In genomic region chr2:112958428-112959108, GRCh38 we compare ENCODE assay signal across 8 cellular contexts. TPM values are rescaled to one million over a fixed set of nuclear protein-coding genes. Genes with fewer than 3 reads are reported as not detected.
DNase-seq lines count a peak whose midpoint lies in the region; ATAC-seq, FAIRE-seq and TF ChIP-seq lines count a peak whose summit lies in the region.

No MANE protein-coding gene starts in this region.

- TF ChIP-seq EP300 in SK-N-SH (IDR thresholded peaks at IDR 0.05; ENCODE audit: borderline replicate concordance in 1 of 2, low read depth in 1 of 2, low read length in 1 of 2), result no peak

- H3K9me3 Mint-ChIP-seq in MCF 10A (ENCODE audit: unreplicated experiment), result no peaks in the 10 kb centered on the region

- H3K9me3 ChIP-seq in MG63 (no peaks in the 10 kb centered on the region), SK-N-SH (no peaks in the 10 kb centered on the region), keratinocyte (ENCODE audit: control insufficient read depth, low read depth, low read length) (no peaks in the 10 kb centered on the region)

- TF ChIP-seq POLR2A in GM12892 (IDR thresholded peaks at IDR 0.05; ENCODE audit: low read depth, low read length), result no peak

- dilution Hi-C loops in keratinocyte (cut with MboI; ENCODE audit: extremely low pct_ligation_motif_present, low sequenced_read_pairs), result no loop called here

- H3K4me1 Mint-ChIP-seq in MCF 10A (ENCODE audit: insufficient read depth, unreplicated experiment), result no peaks in the 10 kb centered on the region

- H3K4me3 ChIP-seq in MG63 (no peak overlapping the region), SK-N-SH (ENCODE audit: low read depth in 2 of 2, low read length in 1 of 2) (no peak overlapping the region), keratinocyte (ENCODE audit: control insufficient read depth in 2 of 3, extremely low read depth in 1 of 3, insufficient read depth in 2 of 3, low read depth in 1 of 3, low read length in 3 of 3) (no peak overlapping the region)

- no peaks in the 10 kb centered on the region for H3K27me3 Mint-ChIP-seq in MCF 10A (ENCODE audit: insufficient read depth, unreplicated experiment)

- peak; percentile 5 for FAIRE-seq in GM12892 (lab: Jason Lieb, UNC)
- peak; percentile 85 for FAIRE-seq in keratinocyte (lab: Jason Lieb, UNC)

- DNase-seq in Ammon's horn (ENCODE audit: low spot score) (peak; percentile 73), GM12892 (ENCODE audit: insufficient read length) (peak; percentile 11), MG63 (peak; percentile 28), SK-N-SH (peak; percentile 55), MCF 10A (ENCODE audit: unreplicated experiment) (peak; percentile 85), keratinocyte (ENCODE audit: low read depth, low spot score) (no peak), ecto neural progenitor cell (ENCODE audit: low spot score) (no peak)
- peak; percentile 22 for DNase-seq in stimulated activated naive CD8-positive, alpha-beta T cell treated with anti-CD3 and anti-CD28 coated beads, Interleukin-15, Interleukin-2, amounts not matched to agents 100 U/mL and 50 U/mL, for 24 hours

- no peak overlapping the region for H3K4me3 Mint-ChIP-seq in MCF 10A (ENCODE audit: unreplicated experiment)

- H3K36me3 Mint-ChIP-seq in MCF 10A (ENCODE audit: insufficient read depth, unreplicated experiment), result no peaks in the 10 kb centered on the region

- POLR2A ChIA-PET in SK-N-SH (lab: Yijun Ruan, JAX), result no interaction called here
- POLR2A ChIA-PET in MCF 10A (lab: Yijun Ruan, JAX), result interaction anchor here (0.6 to 1.2 kb wide), 2 partner anchors 15 to 175 kb away, joined by 3 to 5 read pairs; partner anchors contain the start of gene IL1A

- no peaks in the 10 kb centered on the region for H3K79me2 ChIP-seq in SK-N-SH (ENCODE audit: insufficient read depth)
- no peaks in the 10 kb centered on the region for H3K79me2 ChIP-seq in keratinocyte (ENCODE audit: control insufficient read depth, insufficient read depth, low read length)

- H3K4me1 ChIP-seq in SK-N-SH (ENCODE audit: control insufficient read depth in 1 of 2, insufficient read depth in 2 of 2, low read depth in 1 of 2, low read length in 1 of 2) (no peaks in the 10 kb centered on the region; a peak in 1 of 4 replicates), keratinocyte (ENCODE audit: control insufficient read depth, extremely low read depth, insufficient read depth, low read length) (peaks cover 10% of the 10 kb centered on the region)

- BruUV-seq in MCF 10A (replicated peaks; lab: Mats Ljungman, UMichigan), result no TSS peak

- H3F3A ChIP-seq in SK-N-SH (replicated peaks; ENCODE audit: insufficient read depth), result no peaks in the 10 kb centered on the region

- H3K9ac ChIP-seq in SK-N-SH (no peak overlapping the region), keratinocyte (ENCODE audit: control insufficient read depth, extremely low read depth, insufficient read depth, low read length) (no peak overlapping the region)

- H3K9me2 ChIP-seq in SK-N-SH, result no peaks in the 10 kb centered on the region

- H2AFZ ChIP-seq in SK-N-SH (ENCODE audit: low read depth), result no peak overlapping the region
- no peak overlapping the region for H2AFZ ChIP-seq in keratinocyte (ENCODE audit: control insufficient read depth, low read length)

- H3K27ac Mint-ChIP-seq in MCF 10A (ENCODE audit: low read depth, unreplicated experiment), result no peak overlapping the region

- no peaks in the 10 kb centered on the region for H3K36me3 ChIP-seq in MG63
- no peaks in the 10 kb centered on the region for H3K36me3 ChIP-seq in SK-N-SH (replicated peaks in 1 of 2; ENCODE audit: control insufficient read depth in 1 of 2, insufficient read depth in 2 of 2, low read length in 1 of 2)
- H3K36me3 ChIP-seq in keratinocyte (ENCODE audit: control insufficient read depth in 2 of 2, extremely low read depth in 1 of 2, insufficient read depth in 2 of 2, low read length in 2 of 2), result no peaks in the 10 kb centered on the region

- peak; percentile 88 for TF ChIP-seq CTCF in SK-N-SH (IDR thresholded peaks at IDR 0.05)
- peak; percentile 69 for TF ChIP-seq CTCF in MCF 10A (IDR thresholded peaks at IDR 0.05; ENCODE audit: unreplicated experiment)
- peak; percentile 79 to 84 (median 81) for TF ChIP-seq CTCF in keratinocyte (optimal IDR thresholded peaks at IDR 0.05 in 1 of 3, IDR thresholded peaks at IDR 0.05 in 1 of 3, conservative IDR thresholded peaks at IDR 0.05 in 1 of 3; ENCODE audit: extremely low read depth in 1 of 3, insufficient read depth in 2 of 3, low read length in 3 of 3)

- H3K27me3 ChIP-seq in MG63, result no peaks in the 10 kb centered on the region
- peaks cover 44% of the 10 kb centered on the region; the same call in 1 of the 2 replicates for H3K27me3 ChIP-seq in SK-N-SH (ENCODE audit: insufficient read depth)
- H3K27me3 ChIP-seq in keratinocyte (ENCODE audit: control insufficient read depth, extremely low read depth, insufficient read depth, low read length), result no peaks in the 10 kb centered on the region

- no peaks in the 10 kb centered on the region for H4K20me1 ChIP-seq in SK-N-SH (ENCODE audit: insufficient read depth)
- no peaks in the 10 kb centered on the region for H4K20me1 ChIP-seq in keratinocyte (ENCODE audit: control insufficient read depth, extremely low read depth, insufficient read depth, low read length)

- H3K27ac ChIP-seq in SK-N-SH (ENCODE audit: low read depth in 2 of 2, low read length in 1 of 2) (no peak overlapping the region), keratinocyte (ENCODE audit: control insufficient read depth, insufficient read depth, low read length) (no peak overlapping the region)

- 17% methylated on average over 9 of the region's 9 CpGs for WGBS in SK-N-SH (ENCODE audit: low lambda C conversion rate)

- TF ChIP-seq RAD21 in SK-N-SH (IDR thresholded peaks at IDR 0.05; ENCODE audit: low read length), result peak; percentile 60

- peak; percentile 75 for ATAC-seq in stimulated activated naive CD8-positive, alpha-beta T cell treated with anti-CD3 and anti-CD28 coated beads, Interleukin-15, Interleukin-2, amounts not matched to agents 100 U/mL and 50 U/mL, for 24 hours

- no peaks in the 10 kb centered on the region for H3K9me1 ChIP-seq in keratinocyte (ENCODE audit: control insufficient read depth, extremely low read depth, insufficient read depth, low read length)

- CTCF ChIA-PET in SK-N-SH (lab: Yijun Ruan, JAX), result interaction anchor here (0.5 to 5.3 kb wide), 31 partner anchors 9 to 358 kb away, joined by 3 to 46 read pairs (median 4); partner anchors contain the start of gene IL36G
- CTCF ChIA-PET in MCF 10A (lab: Yijun Ruan, JAX), result interaction anchor here (0.6 to 6.3 kb wide), 28 partner anchors 9 to 370 kb away, joined by 3 to 62 read pairs (median 4); partner anchors contain the start of gene IL1F10

- intact Hi-C loops in MCF 10A (cut with micrococcal nuclease), result no loop called here

- H3K4me2 ChIP-seq in SK-N-SH (no peak overlapping the region), keratinocyte (ENCODE audit: control insufficient read depth, extremely low read depth, insufficient read depth, low read depth, low read length) (no peak overlapping the region)

TF ChIP-seq in SK-N-SH, 30 proteins besides CTCF, POLR2A, EP300 and RAD21 (continues in another document):
- peak; percentile 32 for TF ChIP-seq SMC3 (IDR thresholded peaks at IDR 0.05; ENCODE audit: low read depth, low read length)
- TF ChIP-seq NFIC (IDR thresholded peaks at IDR 0.05; ENCODE audit: borderline replicate concordance), result no peak

RNA-seq across cellular contexts. Expression of gene IL36G, which starts 19.2 kb away (rescaled TPM):
- not detected for polyA plus RNA-seq in GM12892 (2012; ENCODE audit: missing spikeins)
- total RNA-seq in MG63 (2014; rRNA removed; shearing (Covaris generic); ENCODE audit: low replicate concordance), result not detected in 2 replicates
- polyA plus RNA-seq in SK-N-SH (2012; rRNA removed) (not detected in 2 replicates), keratinocyte (8.0 to 62.8 TPM (median 20.2 TPM) in 3 replicates)
- polyA plus RNA-seq in SK-N-SH (2012; cell fraction: cytosol; rRNA removed), result not detected in 2 replicates
- polyA plus RNA-seq in SK-N-SH (2012; cell fraction: nucleus; rRNA removed), result 0.05 TPM in 1 of 2 replicates, not detected in the other
- total RNA-seq in MCF 10A (2022), result not detected in 2 replicates
- polyA plus RNA-seq in keratinocyte (2011; ENCODE audit: low read depth), result 14.2 TPM
- polyA plus RNA-seq in keratinocyte (2011; cell fraction: cytosol; rRNA removed), result 8.3 and 21.5 TPM in 2 replicates
- polyA plus RNA-seq in keratinocyte (2011; cell fraction: nucleus; rRNA removed), result 44.1 and 55.0 TPM in 2 replicates
- polyA plus RNA-seq in keratinocyte (2012; ENCODE audit: low replicate concordance), result 7.0 and 30.8 TPM in 2 replicates
- polyA minus RNA-seq in keratinocyte, result 0.56 to 27.8 TPM (median 5.7 TPM) in 3 replicates
- 9.8 TPM for polyA minus RNA-seq in keratinocyte (2011; cell fraction: cytosol; rRNA and poly(A)+ RNA removed)
- 13.3 and 16.3 TPM in 2 replicates for polyA minus RNA-seq in keratinocyte (2011; cell fraction: nucleus; rRNA and poly(A)+ RNA removed)

RNA-seq across cellular contexts. Expression of gene IL36A, which starts 46.7 kb away (rescaled TPM):
- not detected for polyA plus RNA-seq in GM12892 (2012; ENCODE audit: missing spikeins)
- not detected in 2 replicates for total RNA-seq in MG63 (2014; rRNA removed; shearing (Covaris generic); ENCODE audit: low replicate concordance)
- not detected in 2 replicates for polyA plus RNA-seq in SK-N-SH (2012; rRNA removed)
- not detected in 2 replicates for polyA plus RNA-seq in SK-N-SH (2012; cell fraction: cytosol; rRNA removed)
- polyA plus RNA-seq in SK-N-SH (2012; cell fraction: nucleus; rRNA removed), result not detected in 2 replicates
- total RNA-seq in MCF 10A (2022), result not detected in 2 replicates
- not detected in 3 replicates for polyA plus RNA-seq in keratinocyte
- not detected for polyA plus RNA-seq in keratinocyte (2011; ENCODE audit: low read depth)
- not detected in 2 replicates for polyA plus RNA-seq in keratinocyte (2011; cell fraction: cytosol; rRNA removed)
- not detected in 2 replicates for polyA plus RNA-seq in keratinocyte (2011; cell fraction: nucleus; rRNA removed)
- not detected in 2 replicates for polyA plus RNA-seq in keratinocyte (2012; ENCODE audit: low replicate concordance)
- polyA minus RNA-seq in keratinocyte, result not detected in 3 replicates
- polyA minus RNA-seq in keratinocyte (2011; cell fraction: cytosol; rRNA and poly(A)+ RNA removed), result not detected
- not detected in 2 replicates for polyA minus RNA-seq in keratinocyte (2011; cell fraction: nucleus; rRNA and poly(A)+ RNA removed)

RNA-seq across cellular contexts. Expression of gene IL37, which starts 47.6 kb away (rescaled TPM):
- not detected for polyA plus RNA-seq in GM12892 (2012; ENCODE audit: missing spikeins)
- 3.1 and 6.9 TPM in 2 replicates for total RNA-seq in MG63 (2014; rRNA removed; shearing (Covaris generic); ENCODE audit: low replicate concordance)
- polyA plus RNA-seq in SK-N-SH (2012; rRNA removed), result not detected in 2 replicates
- not detected in 2 replicates for polyA plus RNA-seq in SK-N-SH (2012; cell fraction: cytosol; rRNA removed)
- 0.16 and 0.31 TPM in 2 replicates for polyA plus RNA-seq in SK-N-SH (2012; cell fraction: nucleus; rRNA removed)
- not detected in 2 replicates for total RNA-seq in MCF 10A (2022)
- polyA plus RNA-seq in keratinocyte, result 0.33 to 0.73 TPM (median 0.63 TPM) in 3 replicates
- 3.9 TPM for polyA plus RNA-seq in keratinocyte (2011; ENCODE audit: low read depth)
- 0.44 and 0.51 TPM in 2 replicates for polyA plus RNA-seq in keratinocyte (2011; cell fraction: cytosol; rRNA removed)
- polyA plus RNA-seq in keratinocyte (2011; cell fraction: nucleus; rRNA removed), result 0.36 and 0.82 TPM in 2 replicates
- 0.63 and 12.8 TPM in 2 replicates for polyA plus RNA-seq in keratinocyte (2012; ENCODE audit: low replicate concordance)
- polyA minus RNA-seq in keratinocyte, result 0.32 TPM in 1 of 3 replicates, not detected in the others
- polyA minus RNA-seq in keratinocyte (2011; cell fraction: cytosol; rRNA and poly(A)+ RNA removed), result not detected
- not detected in 2 replicates for polyA minus RNA-seq in keratinocyte (2011; cell fraction: nucleus; rRNA and poly(A)+ RNA removed)

Comparison
In these comparisons a context has a peak if more than half of its experiments do, and no peak if none do; other contexts are left out.
1. DNase-seq: peak in Ammon's horn (single experiment), GM12892 (single experiment), MG63 (single experiment), SK-N-SH (single experiment), MCF 10A (single experiment) and stimulated activated naive CD8-positive, alpha-beta T cell treated with anti-CD3 and anti-CD28 coated beads, Interleukin-15, Interleukin-2, amounts not matched to agents 100 U/mL and 50 U/mL, for 24 hours (single experiment); none in keratinocyte (single experiment) and ecto neural progenitor cell (single experiment).
2. Peak in every context shown above with its lines, with median percentiles within 50 percentile points of each other: CTCF ChIP-seq.